In the genomic region with DNA sequence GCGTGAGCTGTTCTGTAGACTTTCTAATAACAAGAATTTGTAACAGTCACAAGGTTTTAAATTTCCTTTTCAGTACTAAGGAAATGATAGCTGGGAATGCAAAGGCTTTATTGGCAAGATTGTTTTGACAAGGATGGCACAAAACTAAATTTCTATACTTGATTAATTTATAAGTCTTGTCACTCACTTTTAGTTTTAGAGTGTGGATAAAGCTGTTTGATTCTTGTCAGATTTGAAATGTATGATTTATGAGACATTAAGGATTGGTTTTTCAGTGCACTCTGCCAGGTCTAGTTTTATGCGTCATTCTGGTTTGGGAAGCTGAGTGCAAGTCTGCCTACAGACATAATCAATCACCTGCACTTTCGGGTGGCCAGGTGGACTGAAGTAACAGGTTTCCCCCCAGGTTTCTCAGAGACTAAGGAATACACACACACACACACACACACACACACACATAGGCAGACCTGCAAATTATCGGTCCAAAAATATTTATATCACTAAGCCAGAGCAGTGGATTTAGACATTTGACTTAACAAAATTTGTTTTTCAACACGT, we compare ENCODE assay signal across 31 cellular contexts. TPM values are rescaled to one million over a fixed set of nuclear protein-coding genes. Genes with fewer than 3 reads are reported as not detected.
A peak's percentile ranks its signal among the peaks of the same experiment; 100 is the strongest.
DNase-seq lines count a peak whose midpoint lies in the region; ATAC-seq and TF ChIP-seq lines count a peak whose summit lies in the region.
"Had no signal": no experiment of that assay in that cellular context is flagged by ENCODE, and none has a peak within 500 bp of the region (broad histone marks: within the 10 kb centered on the region; RNA-seq: fewer than 3 reads in every experiment).

No MANE protein-coding gene starts in this region.

- TF ChIP-seq POLR2A in sigmoid colon (IDR thresholded peaks at IDR 0.05), result no peak

- H3K27ac Mint-ChIP-seq in activated CD4-positive, alpha-beta memory T cell treated with anti-CD3 and anti-CD28 coated beads, Interleukin-2, amount 10 ng/mL, durations not matched to agents 7 days and 5 days, result no peak overlapping the region
- H3K27ac Mint-ChIP-seq: activated naive CD8-positive, alpha-beta T cell; activated T-helper 1 cell treated with anti-CD3 and anti-CD28 coated beads, Interleukin-12 subunit alpha, Interleukin-12 subunit beta, Interleukin-2, Interleukin-4 antibody, amounts not matched to agents 30 ng/mL and 10 ng/mL and 1 ng/mL, durations not matched to agents 14 hours and 24 hours and 36 hours; CD8-positive, alpha-beta T cell had no signal

- H3K27me3 Mint-ChIP-seq in activated CD4-positive, alpha-beta memory T cell treated with anti-CD3 and anti-CD28 coated beads, Interleukin-2, amount 10 ng/mL, durations not matched to agents 7 days and 5 days, result no peaks in the 10 kb centered on the region
- H3K27me3 Mint-ChIP-seq: activated naive CD8-positive, alpha-beta T cell had no signal

- H3K9ac ChIP-seq in BLaER1 treated with 17β-estradiol and CSF1 and Interleukin-3, amounts not matched to agents 10 nM and 100 nM, result peak overlapping the region in 5 of 11 experiments; percentile 2 to 39 (median 34); a peak in 1 of 22 replicates

- peak overlapping the region in 6 of 11 experiments; percentile 26 to 64 (median 60); a peak in 11 of 22 replicates for H3K27ac ChIP-seq in BLaER1 treated with 17β-estradiol and CSF1 and Interleukin-3, amounts not matched to agents 10 nM and 100 nM
- H3K27ac ChIP-seq in SJCRH30 (peak overlapping the region; percentile 62), foreskin keratinocyte (peak overlapping the region; percentile 72), sigmoid colon (peak overlapping the region; percentile 94 to 99 (median 97)), upper lobe of right lung (no peak overlapping the region)
- H3K27ac ChIP-seq: dorsolateral prefrontal cortex, lower lobe of right lung, testis had no signal

- TF ChIP-seq CTCF in foreskin keratinocyte (conservative IDR thresholded peaks at IDR 0.05) (no peak), sigmoid colon (IDR thresholded peaks at IDR 0.05) (no peak), upper lobe of right lung (IDR thresholded peaks at IDR 0.05) (no peak)

- POLR2A ChIA-PET in activated CD4-positive, alpha-beta memory T cell treated with anti-CD3 and anti-CD28 coated beads, Interleukin-2, amount 10 ng/mL, durations not matched to agents 7 days and 5 days (lab: Charles Lee), result interaction anchor here (1.2 kb wide), 1 partner anchor 10 kb away, joined by 3 read pairs; no protein-coding TSS in a partner anchor

- ATAC-seq in foreskin keratinocyte (peak; percentile 84), upper lobe of right lung (no peak), HG02763 (IDR thresholded peaks at IDR 0.05; ENCODE audit: unreplicated experiment) (no peak)
- ATAC-seq: CD8-positive, alpha-beta T cell; lower lobe of right lung; mucosa of descending colon; sciatic nerve had no signal

- peaks cover 0 to 20% (median 0%) of the 10 kb centered on the region in 11 experiments; a peak in 6 of 22 replicates for H4K20me1 ChIP-seq in BLaER1 treated with 17β-estradiol and CSF1 and Interleukin-3, amounts not matched to agents 10 nM and 100 nM

- peaks cover 13 to 55% (median 35%) of the 10 kb centered on the region in 10 experiments for H3K4me1 ChIP-seq in BLaER1 treated with 17β-estradiol and CSF1 and Interleukin-3, amounts not matched to agents 10 nM and 100 nM
- H3K4me1 ChIP-seq in SJCRH30 (peaks cover 5% of the 10 kb centered on the region), foreskin keratinocyte (no peaks in the 10 kb centered on the region), sigmoid colon (peaks cover 0 to 80% (median 16%) of the 10 kb centered on the region in 4 donors), upper lobe of right lung (no peaks in the 10 kb centered on the region)
- H3K4me1 ChIP-seq: lower lobe of right lung, testis had no signal

- H3K36me3 Mint-ChIP-seq in activated CD4-positive, alpha-beta memory T cell treated with anti-CD3 and anti-CD28 coated beads, Interleukin-2, amount 10 ng/mL, durations not matched to agents 7 days and 5 days (ENCODE audit: low read depth), result no peaks in the 10 kb centered on the region
- H3K36me3 Mint-ChIP-seq: activated naive CD8-positive, alpha-beta T cell; CD8-positive, alpha-beta T cell; stimulated activated naive B cell treated with anti-CD40 and anti-IgM and Interleukin-4, amounts not matched to agents 10 μg/mL and 1 μg/mL and 100 μg/mL, for 72 hours had no signal

- H3K4me1 Mint-ChIP-seq in activated CD4-positive, alpha-beta memory T cell treated with anti-CD3 and anti-CD28 coated beads, Interleukin-2, amount 10 ng/mL, durations not matched to agents 7 days and 5 days, result peaks cover 24% of the 10 kb centered on the region

- no peak overlapping the region for H3K4me3 ChIP-seq in BLaER1 treated with 17β-estradiol and CSF1 and Interleukin-3, amounts not matched to agents 10 nM and 100 nM
- H3K4me3 ChIP-seq in SJCRH30, result no peak overlapping the region
- H3K4me3 ChIP-seq in sigmoid colon, result peak overlapping the region in 1 of 4 donors; percentile 10
- H3K4me3 ChIP-seq in upper lobe of right lung, result no peak overlapping the region
- H3K4me3 ChIP-seq: dorsolateral prefrontal cortex, GM12878, lower lobe of right lung, mucosa of descending colon, Peyer's patch, testis had no signal

- WGBS in sigmoid colon, 2 donors, result 63 to 73% methylated on average over 5 of the region's 5 CpGs

- CTCF ChIA-PET in activated CD4-positive, alpha-beta memory T cell treated with anti-CD3 and anti-CD28 coated beads, Interleukin-2, amount 10 ng/mL, durations not matched to agents 7 days and 5 days (lab: Charles Lee), result interaction anchor here (0.7 to 2.2 kb wide), 2 partner anchors 128 to 179 kb away, joined by 3 to 5 read pairs; no protein-coding TSS in a partner anchor

- no peak overlapping the region for H3K4me3 Mint-ChIP-seq in activated CD4-positive, alpha-beta memory T cell treated with anti-CD3 and anti-CD28 coated beads, Interleukin-2, amount 10 ng/mL, durations not matched to agents 7 days and 5 days
- H3K4me3 Mint-ChIP-seq: activated naive CD8-positive, alpha-beta T cell; activated T-helper 1 cell treated with anti-CD3 and anti-CD28 coated beads, Interleukin-12 subunit alpha, Interleukin-12 subunit beta, Interleukin-2, Interleukin-4 antibody, amounts not matched to agents 30 ng/mL and 10 ng/mL and 1 ng/mL, durations not matched to agents 14 hours and 24 hours and 36 hours; CD8-positive, alpha-beta T cell had no signal

- no peaks in the 10 kb centered on the region for H3K36me3 ChIP-seq in BLaER1 treated with 17β-estradiol and CSF1 and Interleukin-3, amounts not matched to agents 10 nM and 100 nM
- H3K36me3 ChIP-seq in SJCRH30, result no peaks in the 10 kb centered on the region
- no peaks in the 10 kb centered on the region for H3K36me3 ChIP-seq in sigmoid colon
- H3K36me3 ChIP-seq in upper lobe of right lung, result no peaks in the 10 kb centered on the region
- H3K36me3 ChIP-seq: lower lobe of right lung, Peyer's patch had no signal

- no peaks in the 10 kb centered on the region for H3K9me3 Mint-ChIP-seq in activated CD4-positive, alpha-beta memory T cell treated with anti-CD3 and anti-CD28 coated beads, Interleukin-2, amount 10 ng/mL, durations not matched to agents 7 days and 5 days
- H3K9me3 Mint-ChIP-seq: activated T-helper 1 cell treated with anti-CD3 and anti-CD28 coated beads, Interleukin-12 subunit alpha, Interleukin-12 subunit beta, Interleukin-2, Interleukin-4 antibody, amounts not matched to agents 30 ng/mL and 10 ng/mL and 1 ng/mL, durations not matched to agents 14 hours and 24 hours and 36 hours; CD8-positive, alpha-beta T cell; stimulated activated naive B cell treated with anti-CD40 and anti-IgM and Interleukin-4, amounts not matched to agents 10 μg/mL and 1 μg/mL and 100 μg/mL, for 72 hours had no signal

- intact Hi-C loops in sigmoid colon (cut with DNase I) (no loop called here), upper lobe of right lung (cut with DNase I) (loop anchor here (10.0 kb wide), 1 partner anchor 122 kb away; no protein-coding TSS in a partner anchor)

- H3K27me3 ChIP-seq in BLaER1 treated with 17β-estradiol and CSF1 and Interleukin-3, amounts not matched to agents 10 nM and 100 nM, result peaks cover 95 to 100% (median 100%) of the 10 kb centered on the region in 11 experiments
- H3K27me3 ChIP-seq in SJCRH30, result no peaks in the 10 kb centered on the region
- no peaks in the 10 kb centered on the region for H3K27me3 ChIP-seq in foreskin keratinocyte
- H3K27me3 ChIP-seq in sigmoid colon, result no peaks in the 10 kb centered on the region
- no peaks in the 10 kb centered on the region for H3K27me3 ChIP-seq in upper lobe of right lung
- H3K27me3 ChIP-seq: Peyer's patch, testis had no signal

- no peak for DNase-seq in SJCRH30
- DNase-seq in foreskin keratinocyte, result peak in 1 of 2 donors; percentile 37
- no peak for DNase-seq in sigmoid colon
- DNase-seq in activated CD4-positive, alpha-beta memory T cell treated with anti-CD3 and anti-CD28 coated beads, Interleukin-2, amount 10 ng/mL, durations not matched to agents 7 days and 5 days, result no peak
- DNase-seq in upper lobe of right lung, result no peak
- DNase-seq in activated CD4-positive, alpha-beta T cell treated with anti-CD3 and anti-CD28 coated beads for 1 hour, result no peak
- DNase-seq: activated CD4-positive, alpha-beta T cell treated with anti-CD3 and anti-CD28 coated beads, Interleukin-2, amount 50 U/mL, for 4 hours; activated CD4-positive, CD25-positive, alpha-beta regulatory T cell; activated CD8-positive, alpha-beta memory T cell treated with anti-CD3 and anti-CD28 coated beads, Interleukin-2, amount 50 U/mL, for 4 hours; CD8-positive, alpha-beta T cell; central memory CD4-positive, alpha-beta T cell; dorsolateral prefrontal cortex; GOT3; lower lobe of right lung; mucosa of descending colon; NCI-H1105; NCI-H187 treated with DMSO at 0.1 percent for 48 hours; NCI-H524 treated with DMSO at 0.1 percent for 48 hours; NK-92 treated with Interleukin-12 subunit alpha and Interleukin-12 subunit beta, amount 100 ng/mL, for 24 hours; Peyer's patch; posterior cingulate gyrus; SIG-M5; stimulated activated CD4-positive, alpha-beta T cell treated with anti-CD3 and anti-CD28 coated beads, Interleukin-4, amount 100 ng/mL, for 4 hours; stimulated activated naive B cell treated with anti-CD40 and anti-IgM and Interleukin-4, amounts not matched to agents 10 μg/mL and 1 μg/mL and 100 μg/mL, for 72 hours; testis had no signal

- H3K9me3 ChIP-seq in BLaER1 treated with 17β-estradiol and CSF1 and Interleukin-3, amounts not matched to agents 10 nM and 100 nM (replicated peaks in 1 of 11), result no peaks in the 10 kb centered on the region
- H3K9me3 ChIP-seq in SJCRH30 (replicated peaks) (no peaks in the 10 kb centered on the region), sigmoid colon (no peaks in the 10 kb centered on the region), upper lobe of right lung (no peaks in the 10 kb centered on the region)
- H3K9me3 ChIP-seq: lower lobe of right lung, mucosa of descending colon, Peyer's patch, testis had no signal

- TF ChIP-seq EP300 in sigmoid colon (IDR thresholded peaks at IDR 0.05), result no peak

- H3K4me2 ChIP-seq in BLaER1 treated with 17β-estradiol and CSF1 and Interleukin-3, amounts not matched to agents 10 nM and 100 nM, result peak overlapping the region; percentile 21 to 61 (median 51); a peak in 19 of 22 replicates

RNA-seq across cellular contexts. Expression of a gene that starts 9.3 kb away (rescaled TPM):
- 48.0 and 55.7 TPM in 2 replicates for total RNA-seq in SJCRH30 (2014; rRNA removed; shearing (Covaris generic))
- total RNA-seq in foreskin keratinocyte, result 135 and 234 TPM in 2 replicates
- polyA plus RNA-seq in foreskin keratinocyte, result 118 and 168 TPM in 2 replicates
- total RNA-seq in sigmoid colon, result 1,000 to 10,000 TPM in 3 of 4 donors, 100 to 1,000 TPM in 1; 701 to 1,465 (median 1,246) TPM
- 10 to 100 TPM; 27.0 to 73.3 (median 42.2) TPM for polyA plus RNA-seq in sigmoid colon
- 10 to 100 TPM; 25.5 to 31.0 TPM for total RNA-seq in activated CD4-positive, alpha-beta memory T cell treated with anti-CD3 and anti-CD28 coated beads, Interleukin-2, amount 10 ng/mL, durations not matched to agents 7 days and 5 days
- total RNA-seq in upper lobe of right lung, result 328 TPM
